ENCODE assay signal across 22 cellular contexts in the genomic region with DNA sequence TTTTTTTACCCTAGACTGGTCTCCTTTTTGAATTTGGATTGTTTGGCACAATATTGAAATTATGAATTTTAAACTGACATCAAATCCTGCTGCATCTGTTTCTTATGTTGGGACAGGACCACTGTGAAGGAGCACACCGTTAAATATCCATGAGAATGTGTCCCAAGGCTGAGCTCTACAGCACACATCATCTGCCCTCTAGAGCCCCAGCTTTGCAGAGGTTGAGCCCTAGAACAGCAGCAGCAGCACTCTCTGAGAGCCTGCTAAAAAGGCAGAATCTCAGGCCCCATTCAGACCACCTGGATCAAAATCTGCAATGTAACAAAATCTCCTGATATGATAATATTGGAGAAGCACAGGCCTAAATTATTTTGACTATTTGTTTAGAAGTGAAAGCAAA.
"Had no signal": no experiment of that assay in that cellular context is flagged by ENCODE, and none has a peak within 500 bp of the region (broad histone marks: within the 10 kb centered on the region; RNA-seq: fewer than 3 reads in every experiment).

No MANE protein-coding gene starts in this region.

- ATAC-seq: activated CD4-positive, alpha-beta T cell treated with anti-CD3 and anti-CD28 coated beads for 36 hours; activated T-helper 17 cell treated with anti-CD3 and anti-CD28 coated beads, Interleukin-2, amount 50 U/mL, for 72 hours; PC-3 had no signal

- DNase-seq: activated CD4-positive, alpha-beta memory T cell treated with anti-CD3 and anti-CD28 coated beads, Interleukin-2, amount 10 ng/mL, durations not matched to agents 7 days and 5 days; activated CD4-positive, alpha-beta T cell treated with anti-CD3 and anti-CD28 coated beads for 36 hours; activated CD4-positive, alpha-beta T cell treated with anti-CD3 and anti-CD28 coated beads, Interleukin-2, amount 50 U/mL, for 1 hour; activated gamma-delta T cell treated with Interleukin-2 at 50 U/mL for 16 hours; activated naive CD4-positive, alpha-beta T cell treated with anti-CD3 and anti-CD28 coated beads, Interleukin-2, amount 10 ng/mL, durations not matched to agents 7 days and 5 days; activated naive CD8-positive, alpha-beta T cell treated with anti-CD3 and anti-CD28 coated beads for 36 hours; activated T-cell treated with anti-CD3 and anti-CD28 coated beads for 4 hours; activated T-cell treated with anti-CD3 and anti-CD28 coated beads, Interleukin-2, amount 50 U/mL, for 48 hours; Kasumi-1; KBM-7; NCI-H1048; NCI-H1930; NCI-H2171; NCI-H2227 treated with DMSO at 0.1 percent for 48 hours; NCI-H446 treated with DMSO at 0.1 percent for 48 hours; NCI-H524 treated with DMSO at 0.1 percent for 48 hours; NCI-H774; PC-3; SHP77 treated with DMSO at 0.1 percent for 48 hours; T-helper 1 cell had no signal

- H3K27ac ChIP-seq: VCaP had no signal
